8 cellular contexts compared by ENCODE assay signal in genomic region chr14:68951051-68951797, GRCh38. TPM values are rescaled to one million over a fixed set of nuclear protein-coding genes. Genes with fewer than 3 reads are reported as not detected.
DNase-seq lines count a peak whose midpoint lies in the region; ATAC-seq and TF ChIP-seq lines count a peak whose summit lies in the region.

No MANE protein-coding gene starts in this region.

- H3K9me3 ChIP-seq in esophagus squamous epithelium (no peaks in the 10 kb centered on the region), osteoblast (ENCODE audit: low read depth, low read length) (no peaks in the 10 kb centered on the region)

- H3K9me3 Mint-ChIP-seq in T-helper 2 cell treated with Interferon-gamma antibody and Interleukin-4, amounts not matched to agents 5 μg/mL and 100 μg/mL, for 36 hours = no peaks in the 10 kb centered on the region
- H3K9me3 Mint-ChIP-seq in activated T-helper 1 cell treated with anti-CD3 and anti-CD28 coated beads, Interleukin-12 subunit alpha, Interleukin-12 subunit beta, Interleukin-2, Interleukin-4 antibody, amounts not matched to agents 30 ng/mL and 10 ng/mL and 1 ng/mL, durations not matched to agents 14 hours and 24 hours and 36 hours = no peaks in the 10 kb centered on the region

- no peak overlapping the region for H2AFZ ChIP-seq in osteoblast (ENCODE audit: low read length)

- no peak for ATAC-seq in HG03565 (IDR thresholded peaks at IDR 0.05; ENCODE audit: unreplicated experiment)

- no peaks in the 10 kb centered on the region for H3K27me3 Mint-ChIP-seq in T-helper 2 cell treated with Interferon-gamma antibody and Interleukin-4, amounts not matched to agents 5 μg/mL and 100 μg/mL, for 36 hours (ENCODE audit: low read depth)
- H3K27me3 Mint-ChIP-seq in activated T-helper 1 cell treated with anti-CD3 and anti-CD28 coated beads, Interleukin-12 subunit alpha, Interleukin-12 subunit beta, Interleukin-2, Interleukin-4 antibody, amounts not matched to agents 30 ng/mL and 10 ng/mL and 1 ng/mL, durations not matched to agents 14 hours and 24 hours and 36 hours (ENCODE audit: insufficient read depth) = no peaks in the 10 kb centered on the region

- H3K27ac ChIP-seq in esophagus squamous epithelium = peak overlapping the region; percentile 82 to 90 (median 87)
- H3K27ac ChIP-seq in osteoblast (ENCODE audit: low read depth, low read length) = peak overlapping the region; percentile 93

- H3K4me1 Mint-ChIP-seq in T-helper 2 cell treated with Interferon-gamma antibody and Interleukin-4, amounts not matched to agents 5 μg/mL and 100 μg/mL, for 36 hours (ENCODE audit: low read depth) = peaks cover 28% of the 10 kb centered on the region
- H3K4me1 Mint-ChIP-seq in activated T-helper 1 cell treated with anti-CD3 and anti-CD28 coated beads, Interleukin-12 subunit alpha, Interleukin-12 subunit beta, Interleukin-2, Interleukin-4 antibody, amounts not matched to agents 30 ng/mL and 10 ng/mL and 1 ng/mL, durations not matched to agents 14 hours and 24 hours and 36 hours (ENCODE audit: low read depth) = no peaks in the 10 kb centered on the region

- no peak overlapping the region for H3K4me3 Mint-ChIP-seq in T-helper 2 cell treated with Interferon-gamma antibody and Interleukin-4, amounts not matched to agents 5 μg/mL and 100 μg/mL, for 36 hours
- H3K4me3 Mint-ChIP-seq in activated T-helper 1 cell treated with anti-CD3 and anti-CD28 coated beads, Interleukin-12 subunit alpha, Interleukin-12 subunit beta, Interleukin-2, Interleukin-4 antibody, amounts not matched to agents 30 ng/mL and 10 ng/mL and 1 ng/mL, durations not matched to agents 14 hours and 24 hours and 36 hours = no peak overlapping the region

- in situ Hi-C loops in Caki2 (cut with HindIII; ENCODE audit: low pct_unique_long_range_greater_than_20kb, low sequenced_read_pairs) = no loop called here

- DNase-seq in Caki2 (ENCODE audit: low read depth) (peak; percentile 86), RKO (ENCODE audit: low spot score) (peak; percentile 99), esophagus squamous epithelium (lab: John Stamatoyannopoulos, UW) (no peak), osteoblast (ENCODE audit: insufficient read length, low spot score, missing footprints) (no peak)
- no peak for DNase-seq in central memory CD4-positive, alpha-beta T cell
- DNase-seq in T-helper 2 cell treated with Interferon-gamma antibody and Interleukin-4, amounts not matched to agents 5 μg/mL and 100 μg/mL, for 36 hours (ENCODE audit: low spot score) = no peak
- DNase-seq in activated T-helper 1 cell treated with anti-CD3 and anti-CD28 coated beads, Interleukin-12 subunit alpha, Interleukin-12 subunit beta, Interleukin-2, Interleukin-4 antibody, amounts not matched to agents 30 ng/mL and 10 ng/mL and 1 ng/mL, durations not matched to agents 14 hours and 24 hours and 36 hours (ENCODE audit: low spot score) = no peak

- H3K27ac Mint-ChIP-seq in T-helper 2 cell treated with Interferon-gamma antibody and Interleukin-4, amounts not matched to agents 5 μg/mL and 100 μg/mL, for 36 hours = no peak overlapping the region
- no peak overlapping the region for H3K27ac Mint-ChIP-seq in activated T-helper 1 cell treated with anti-CD3 and anti-CD28 coated beads, Interleukin-12 subunit alpha, Interleukin-12 subunit beta, Interleukin-2, Interleukin-4 antibody, amounts not matched to agents 30 ng/mL and 10 ng/mL and 1 ng/mL, durations not matched to agents 14 hours and 24 hours and 36 hours

- H3K4me3 ChIP-seq in esophagus squamous epithelium (peak overlapping the region in 1 of 4 donors; percentile 19), osteoblast (ENCODE audit: insufficient read depth, low read length) (peak overlapping the region; percentile 12)

- H3K36me3 ChIP-seq in esophagus squamous epithelium = no peaks in the 10 kb centered on the region
- peaks cover 27% of the 10 kb centered on the region for H3K36me3 ChIP-seq in osteoblast (ENCODE audit: insufficient read depth, low read length)

- WGBS in esophagus squamous epithelium, 2 donors = 34 to 47% methylated on average over 7 to 13 of the region's 19 CpGs

- H3K27me3 ChIP-seq in esophagus squamous epithelium (no peaks in the 10 kb centered on the region), osteoblast (ENCODE audit: insufficient read depth, low read length) (no peaks in the 10 kb centered on the region)

- H3K36me3 Mint-ChIP-seq in T-helper 2 cell treated with Interferon-gamma antibody and Interleukin-4, amounts not matched to agents 5 μg/mL and 100 μg/mL, for 36 hours (ENCODE audit: low read depth) = peaks cover 1% of the 10 kb centered on the region
- H3K36me3 Mint-ChIP-seq in activated T-helper 1 cell treated with anti-CD3 and anti-CD28 coated beads, Interleukin-12 subunit alpha, Interleukin-12 subunit beta, Interleukin-2, Interleukin-4 antibody, amounts not matched to agents 30 ng/mL and 10 ng/mL and 1 ng/mL, durations not matched to agents 14 hours and 24 hours and 36 hours (ENCODE audit: low read depth) = no peaks in the 10 kb centered on the region

- intact Hi-C loops in esophagus squamous epithelium (cut with DNase I) = no loop called here
- intact Hi-C loops in activated T-helper 1 cell treated with anti-CD3 and anti-CD28 coated beads, Interleukin-12 subunit alpha, Interleukin-12 subunit beta, Interleukin-2, Interleukin-4 antibody, amounts not matched to agents 30 ng/mL and 10 ng/mL and 1 ng/mL, durations not matched to agents 14 hours and 24 hours and 36 hours (cut with micrococcal nuclease) = no loop called here

- TF ChIP-seq CTCF in esophagus squamous epithelium (IDR thresholded peaks at IDR 0.05) (no peak), osteoblast (IDR thresholded peaks at IDR 0.05; ENCODE audit: extremely low read depth, low read depth, low read length) (no peak)

- H3K79me2 ChIP-seq in osteoblast (ENCODE audit: insufficient read depth, low read length) = peaks cover 98% of the 10 kb centered on the region

- H3K4me2 ChIP-seq in osteoblast (ENCODE audit: insufficient read depth, low read length) = peak overlapping the region; percentile 76

- TF ChIP-seq POLR2A in esophagus squamous epithelium (IDR thresholded peaks at IDR 0.05) = no peak

- H4K20me1 ChIP-seq in osteoblast (ENCODE audit: insufficient read depth, low read length) = peaks cover 82% of the 10 kb centered on the region

- H3K4me1 ChIP-seq in esophagus squamous epithelium (peaks cover 68 to 100% (median 85%) of the 10 kb centered on the region in 3 donors), osteoblast (ENCODE audit: insufficient read depth, low read length) (peaks cover 94% of the 10 kb centered on the region)

RNA-seq across cellular contexts. Expression of gene ACTN1, which starts 27.9 kb away (rescaled TPM):
- 53.5 and 57.0 TPM in 2 replicates for total RNA-seq in Caki2 (2014; rRNA removed; shearing (Covaris generic); ENCODE audit: low replicate concordance)
- 100 to 1,000 TPM; 118 to 145 (median 131) TPM for total RNA-seq in esophagus squamous epithelium
- total RNA-seq in osteoblast = 444 and 447 TPM in 2 replicates
- total RNA-seq in activated T-helper 1 cell treated with anti-CD3 and anti-CD28 coated beads, Interleukin-12 subunit alpha, Interleukin-12 subunit beta, Interleukin-2, Interleukin-4 antibody, amounts not matched to agents 30 ng/mL and 10 ng/mL and 1 ng/mL, durations not matched to agents 14 hours and 24 hours and 36 hours = 27.4 and 27.9 TPM in 2 replicates

Comparison
In these comparisons a context has a peak if more than half of its experiments do, and no peak if none do; other contexts are left out.
1. DNase-seq: peak in Caki2 (single experiment) and RKO (single experiment); none in esophagus squamous epithelium (single experiment), osteoblast (single experiment), central memory CD4-positive, alpha-beta T cell (single experiment), T-helper 2 cell treated with Interferon-gamma antibody and Interleukin-4, amounts not matched to agents 5 μg/mL and 100 μg/mL, for 36 hours (single experiment) and activated T-helper 1 cell treated with anti-CD3 and anti-CD28 coated beads, Interleukin-12 subunit alpha, Interleukin-12 subunit beta, Interleukin-2, Interleukin-4 antibody, amounts not matched to agents 30 ng/mL and 10 ng/mL and 1 ng/mL, durations not matched to agents 14 hours and 24 hours and 36 hours (single experiment).